ENCODE assay signal across 8 cellular contexts in genomic region chr19:23395041-23395721, GRCh38. TPM values are rescaled to one million over a fixed set of nuclear protein-coding genes. Genes with fewer than 3 reads are reported as not detected.
A peak's percentile ranks its signal among the peaks of the same experiment; 100 is the strongest.
DNase-seq lines count a peak whose midpoint lies in the region; ATAC-seq and TF ChIP-seq lines count a peak whose summit lies in the region.

ZNF91 (minus strand) TSS chr19:23395471; CDS start chr19:23395354, 117 bp downstream.

- peak within 1 kb of the TSS; percentile 91 to 92 for H3K4me3 ChIP-seq in CD4-positive, alpha-beta memory T cell (ENCODE audit: low read length in 2 of 2)
- H3K4me3 ChIP-seq in OCI-LY1 (ENCODE audit: low read depth, low read length, poor library complexity, severe bottlenecking) (peak within 1 kb of the TSS; percentile 98), epithelial cell of esophagus (ENCODE audit: low read length) (peak within 1 kb of the TSS; percentile 95), mononuclear cell (ENCODE audit: low read length) (peak within 1 kb of the TSS; percentile 93)

- H3K9ac ChIP-seq in OCI-LY1 (ENCODE audit: low read length): peak within 1 kb of the TSS; percentile 91

- POLR2A ChIA-PET in CD4-positive, alpha-beta memory T cell (lab: Charles Lee; ENCODE audit: partially characterized antibody): interaction anchor here (0.6 to 4.3 kb wide), 20 partner anchors 10 to 1890 kb away, joined by 3 to 44 read pairs (median 6); partner anchors contain the start of genes ZNF254, ZNF429, ZNF675 and ZNF681

- H3K9me3 Mint-ChIP-seq in CD4-positive, alpha-beta memory T cell: peaks cover 0 to 5% (median 0%) of the 10 kb centered on the region in 8 donors

- H3K4me1 Mint-ChIP-seq in CD4-positive, alpha-beta memory T cell: peaks cover 24 to 47% (median 33%) of the 10 kb centered on the region in 4 donors

- peak within 1 kb of the TSS; percentile 73 for H3K4me2 ChIP-seq in OCI-LY1 (ENCODE audit: low read length)

- H3K79me2 ChIP-seq in OCI-LY1 (ENCODE audit: insufficient read depth, low read length): peaks cover 36% of the 10 kb centered on the region

- H3F3A ChIP-seq in OCI-LY1 (ENCODE audit: insufficient read depth, low read length): 0 out of 2 replicates have a peak, but pooled peaks cover 5% of the 10 kb centered on the region

- peak within 1 kb of the TSS; percentile 98 to 99 (median 98) for H3K4me3 Mint-ChIP-seq in CD4-positive, alpha-beta memory T cell

- peak within 1 kb of the TSS; percentile 99 for H3K27ac ChIP-seq in CD4-positive, alpha-beta memory T cell (ENCODE audit: low read depth, low read length)
- peak within 1 kb of the TSS; percentile 76 for H3K27ac ChIP-seq in OCI-LY1 (ENCODE audit: low read depth, low read length, poor library complexity, severe bottlenecking)

- H3K9me2 ChIP-seq in OCI-LY1 (ENCODE audit: low read depth, low read length): no peaks in the 10 kb centered on the region

- peak within 1 kb of the TSS; percentile 82; the same call in 1 of the 2 replicates for H2AFZ ChIP-seq in OCI-LY1 (ENCODE audit: low read length)

- H3K27me3 ChIP-seq in CD4-positive, alpha-beta memory T cell (ENCODE audit: insufficient read depth, low read length): no peaks in the 10 kb centered on the region
- H3K27me3 ChIP-seq in OCI-LY1 (ENCODE audit: insufficient read depth, low read length) (no peaks in the 10 kb centered on the region), mononuclear cell (ENCODE audit: insufficient read depth, low read length) (no peaks in the 10 kb centered on the region)

- H3K36me3 ChIP-seq in CD4-positive, alpha-beta memory T cell (ENCODE audit: insufficient read depth, low read length): no peaks in the 10 kb centered on the region
- H3K36me3 ChIP-seq in OCI-LY1 (ENCODE audit: insufficient read depth, low read length): peaks cover 42% of the 10 kb centered on the region

- TF ChIP-seq CTCF in OCI-LY1 (IDR thresholded peaks at IDR 0.05; ENCODE audit: low read length): no peak
- no peak for TF ChIP-seq CTCF in epithelial cell of esophagus (IDR thresholded peaks at IDR 0.05; ENCODE audit: insufficient read depth, low read depth, low read length, missing control alignments)

- peaks cover 13 to 27% of the 10 kb centered on the region in 2 donors for H3K36me3 Mint-ChIP-seq in CD4-positive, alpha-beta memory T cell

- ATAC-seq in GM19438 (IDR thresholded peaks at IDR 0.05; ENCODE audit: low read depth, unreplicated experiment) (peak; percentile 93), HG03575 (IDR thresholded peaks at IDR 0.05; ENCODE audit: extremely low read depth, insufficient number of reproducible peaks, low FRiP score, unreplicated experiment) (peak; percentile 97)

- no peaks in the 10 kb centered on the region for H3K9me3 ChIP-seq in CD4-positive, alpha-beta memory T cell (ENCODE audit: control insufficient read depth in 1 of 2, low read length in 2 of 2)
- peaks cover 7% of the 10 kb centered on the region; the same call in 1 of the 2 replicates for H3K9me3 ChIP-seq in OCI-LY1 (ENCODE audit: low read length)
- no peaks in the 10 kb centered on the region for H3K9me3 ChIP-seq in mononuclear cell (ENCODE audit: low read depth, low read length)

- H3K27ac Mint-ChIP-seq in CD4-positive, alpha-beta memory T cell: peak within 1 kb of the TSS; percentile 98 to 99 (median 98)

- peak; percentile 88 to 97 (median 93) for DNase-seq in CD4-positive, alpha-beta memory T cell
- DNase-seq in activated T-cell treated with anti-CD3 and anti-CD28 coated beads for 24 hours (ENCODE audit: low read depth) (peak; percentile 91), epithelial cell of esophagus (ENCODE audit: low read depth) (peak; percentile 97)
- peak; percentile 75 to 83 for DNase-seq in stimulated activated CD8-positive, alpha-beta memory T cell treated with anti-CD3 and anti-CD28 coated beads, Interleukin-4, amount 100 ng/mL, for 1 hour (ENCODE audit: low read depth in 2 of 2, low spot score in 1 of 2)

- intact Hi-C loops in CD4-positive, alpha-beta memory T cell (cut with micrococcal nuclease): loop anchor here (1.0 to 10.0 kb wide), 6 partner anchors 122 to 638 kb away; partner anchors contain the start of genes ZNF675, ZNF681, ZNF724 and ZNF726

- peaks cover 36% of the 10 kb centered on the region for H3K4me1 ChIP-seq in CD4-positive, alpha-beta memory T cell (ENCODE audit: insufficient read depth, low read length)
- H3K4me1 ChIP-seq in OCI-LY1 (ENCODE audit: insufficient read depth, low read length, severe bottlenecking) (peaks cover 13% of the 10 kb centered on the region), mononuclear cell (ENCODE audit: insufficient read depth, low read length) (peaks cover 27% of the 10 kb centered on the region)

- CTCF ChIA-PET in CD4-positive, alpha-beta memory T cell (lab: Charles Lee; ENCODE audit: partially characterized antibody): interaction anchor here (0.7 to 2.2 kb wide), 6 partner anchors 9 to 691 kb away, joined by 3 to 5 read pairs (median 4); partner anchors contain the start of genes ZNF254, ZNF675 and ZNF681

- no peaks in the 10 kb centered on the region for H4K20me1 ChIP-seq in OCI-LY1 (ENCODE audit: insufficient read depth, low read length)

- no peaks in the 10 kb centered on the region for H3K27me3 Mint-ChIP-seq in CD4-positive, alpha-beta memory T cell

RNA-seq across cellular contexts. Expression of gene ZNF91, which starts in this region (rescaled TPM):
- 100 to 1,000 TPM; 111 to 113 TPM for total RNA-seq in CD4-positive, alpha-beta memory T cell
- polyA plus RNA-seq in CD4-positive, alpha-beta memory T cell: 10 to 100 TPM in 1 of 2 donors, 1 to 10 TPM in 1; 8.9 to 47.0 TPM
- 83.2 TPM for total RNA-seq in mononuclear cell

Comparison
In these comparisons a context has a peak if more than half of its experiments do, and no peak if none do; other contexts are left out.
1. Peak in every context shown above with its lines: DNase-seq, ATAC-seq, H3K4me3 ChIP-seq and H3K27ac ChIP-seq.